Comparison of ENCODE assay signal across 8 cellular contexts in the genomic region with DNA sequence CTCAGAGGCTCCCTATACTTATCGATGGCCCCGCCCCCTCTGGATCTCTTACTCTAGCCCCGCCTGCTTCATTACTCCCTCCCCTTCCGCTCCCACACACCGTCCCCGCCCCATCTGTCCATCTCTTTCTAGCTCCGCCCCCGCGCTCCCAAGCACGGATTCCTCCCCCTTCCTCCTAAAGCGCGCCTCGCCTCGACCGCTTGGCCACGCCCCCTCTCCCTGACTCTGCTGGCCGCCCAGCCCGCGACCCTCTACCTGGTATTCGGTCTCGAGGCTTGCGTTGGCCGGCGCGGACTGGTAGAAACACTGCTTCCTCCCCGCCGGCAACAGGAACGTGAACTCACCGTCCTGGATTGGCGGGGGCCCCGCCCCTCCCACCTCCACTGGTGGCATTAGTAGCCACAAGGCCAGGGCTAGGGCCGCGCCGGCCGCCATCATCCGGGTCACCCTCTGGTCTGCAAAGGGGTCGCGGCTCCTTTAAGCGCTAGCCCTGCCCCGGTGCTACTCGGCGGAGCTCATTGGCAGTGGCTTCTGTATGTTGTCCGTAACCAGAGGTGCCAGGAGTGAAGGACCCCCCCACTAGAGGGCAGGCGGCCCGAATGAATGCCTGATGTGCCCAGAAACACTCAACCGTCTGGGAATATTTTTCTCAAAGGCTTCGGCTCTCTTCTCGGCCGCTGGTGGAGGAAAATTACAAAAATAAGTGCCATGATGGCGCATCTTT. TPM values are rescaled to one million over a fixed set of nuclear protein-coding genes. Genes with fewer than 3 reads are reported as not detected.
A peak's percentile ranks its signal among the peaks of the same experiment; 100 is the strongest.
DNase-seq lines count a peak whose midpoint lies in the region; ATAC-seq, FAIRE-seq and TF ChIP-seq lines count a peak whose summit lies in the region.

Gene TMED1, minus strand, starts transcription at position 459 of the 724 bp plus-strand sequence. Its CDS starts 21 bp downstream, at position 438.

- H3K4me3 ChIP-seq in BJ (ENCODE audit: low read depth, low read length) (peak within 1 kb of the TSS; percentile 66), coronary artery (peak within 1 kb of the TSS; percentile 92)

- peak within 1 kb of the TSS; percentile 99 for H3K27ac Mint-ChIP-seq in activated CD4-positive, alpha-beta T cell treated with anti-CD3 and anti-CD28 coated beads, Interleukin-2, amount 10 ng/mL, durations not matched to agents 24 days and 14 days

- CTCF ChIA-PET in BJ (lab: Yijun Ruan, JAX), result interaction anchor here (0.6 to 3.0 kb wide), 12 partner anchors 8 to 119 kb away, joined by 3 to 21 read pairs (median 4); partner anchors contain the start of gene DNM2

- peaks cover 15% of the 10 kb centered on the region for H3K36me3 Mint-ChIP-seq in activated CD4-positive, alpha-beta T cell treated with anti-CD3 and anti-CD28 coated beads, Interleukin-2, amount 10 ng/mL, durations not matched to agents 24 days and 14 days (ENCODE audit: low read depth)

- no peaks in the 10 kb centered on the region for H3K27me3 Mint-ChIP-seq in activated CD4-positive, alpha-beta T cell treated with anti-CD3 and anti-CD28 coated beads, Interleukin-2, amount 10 ng/mL, durations not matched to agents 24 days and 14 days

- intact Hi-C loops in activated CD4-positive, alpha-beta T cell treated with anti-CD3 and anti-CD28 coated beads, Interleukin-2, amount 10 ng/mL, durations not matched to agents 24 days and 14 days (cut with micrococcal nuclease), result loop anchor here (1.0 to 2.0 kb wide), 5 partner anchors 29 to 270 kb away; partner anchors contain the start of genes CARM1 and KRI1
- intact Hi-C loops in left colon (cut with DNase I, micrococcal nuclease), result no loop called here

- H3K4me1 Mint-ChIP-seq in activated CD4-positive, alpha-beta T cell treated with anti-CD3 and anti-CD28 coated beads, Interleukin-2, amount 10 ng/mL, durations not matched to agents 24 days and 14 days, result peaks cover 10% of the 10 kb centered on the region

- H3K36me3 ChIP-seq in BJ (ENCODE audit: control insufficient read depth, insufficient read depth, low read length), result peaks cover 9% of the 10 kb centered on the region

- ATAC-seq in HG03460 (IDR thresholded peaks at IDR 0.05; ENCODE audit: unreplicated experiment) (peak; percentile 71), left colon (peak; percentile 82)

- peak; percentile 96 for FAIRE-seq in GM19239 (lab: Jason Lieb, UNC)

- no peaks in the 10 kb centered on the region for H3K27me3 ChIP-seq in BJ (ENCODE audit: control insufficient read depth, insufficient read depth, low read length)

- peaks cover 12% of the 10 kb centered on the region for H3K9me3 Mint-ChIP-seq in activated CD4-positive, alpha-beta T cell treated with anti-CD3 and anti-CD28 coated beads, Interleukin-2, amount 10 ng/mL, durations not matched to agents 24 days and 14 days

- peak; percentile 17; the same call in 1 of the 2 replicates for TF ChIP-seq CTCF in BJ (IDR thresholded peaks at IDR 0.05; ENCODE audit: insufficient read depth, low read depth, low read length)
- no peak for TF ChIP-seq CTCF in coronary artery (IDR thresholded peaks at IDR 0.05)

- peak within 1 kb of the TSS; percentile 98 for H3K4me3 Mint-ChIP-seq in activated CD4-positive, alpha-beta T cell treated with anti-CD3 and anti-CD28 coated beads, Interleukin-2, amount 10 ng/mL, durations not matched to agents 24 days and 14 days

- peak; percentile 94 for DNase-seq in BJ (ENCODE audit: low read depth)
- DNase-seq in GM19239 (ENCODE audit: insufficient read length, low spot score), result peak; percentile 93
- peak; percentile 95 for DNase-seq in NCI-H526 treated with DMSO at 0.1 percent for 48 hours (lab: John Stamatoyannopoulos, UW)
- peak; percentile 99 for DNase-seq in activated CD4-positive, alpha-beta T cell treated with anti-CD3 and anti-CD28 coated beads, Interleukin-2, amount 10 ng/mL, durations not matched to agents 24 days and 14 days
- DNase-seq in coronary artery (ENCODE audit: low spot score), result peak; percentile 99
- peak; percentile 93 to 100 for DNase-seq in left colon
- DNase-seq in stimulated activated CD4-positive, alpha-beta T cell treated with anti-CD3 and anti-CD28 coated beads, Interleukin-1b, Interleukin-23, amount 100 ng/mL, for 48 hours, result peak; percentile 99

- POLR2A ChIA-PET in BJ (lab: Charles Lee), result interaction anchor here (0.5 to 1.4 kb wide), 5 partner anchors 17 to 118 kb away, joined by 3 to 5 read pairs (median 3); partner anchors contain the start of genes CARM1 and DNM2

- peak within 1 kb of the TSS; percentile 96 to 100 for H3K27ac ChIP-seq in coronary artery

RNA-seq across cellular contexts. Expression of gene TMED1, which starts in this region (rescaled TPM):
- polyA plus RNA-seq in BJ (2011; rRNA removed), result 50.2 and 85.3 TPM in 2 replicates
- polyA minus RNA-seq in BJ (2011; rRNA and poly(A)+ RNA removed), result 11.9 and 14.3 TPM in 2 replicates
- total RNA-seq in activated CD4-positive, alpha-beta T cell treated with anti-CD3 and anti-CD28 coated beads, Interleukin-2, amount 10 ng/mL, durations not matched to agents 24 days and 14 days, result 17.6 and 22.4 TPM in 2 replicates
- total RNA-seq in left colon, result 10 to 100 TPM; 16.9 to 19.5 TPM

Comparison
In these comparisons a context has a peak if more than half of its experiments do, and no peak if none do; other contexts are left out.
1. Peak in every context shown above with its lines: DNase-seq, ATAC-seq, H3K4me3 ChIP-seq and H3K27ac ChIP-seq.